In the genomic region with DNA sequence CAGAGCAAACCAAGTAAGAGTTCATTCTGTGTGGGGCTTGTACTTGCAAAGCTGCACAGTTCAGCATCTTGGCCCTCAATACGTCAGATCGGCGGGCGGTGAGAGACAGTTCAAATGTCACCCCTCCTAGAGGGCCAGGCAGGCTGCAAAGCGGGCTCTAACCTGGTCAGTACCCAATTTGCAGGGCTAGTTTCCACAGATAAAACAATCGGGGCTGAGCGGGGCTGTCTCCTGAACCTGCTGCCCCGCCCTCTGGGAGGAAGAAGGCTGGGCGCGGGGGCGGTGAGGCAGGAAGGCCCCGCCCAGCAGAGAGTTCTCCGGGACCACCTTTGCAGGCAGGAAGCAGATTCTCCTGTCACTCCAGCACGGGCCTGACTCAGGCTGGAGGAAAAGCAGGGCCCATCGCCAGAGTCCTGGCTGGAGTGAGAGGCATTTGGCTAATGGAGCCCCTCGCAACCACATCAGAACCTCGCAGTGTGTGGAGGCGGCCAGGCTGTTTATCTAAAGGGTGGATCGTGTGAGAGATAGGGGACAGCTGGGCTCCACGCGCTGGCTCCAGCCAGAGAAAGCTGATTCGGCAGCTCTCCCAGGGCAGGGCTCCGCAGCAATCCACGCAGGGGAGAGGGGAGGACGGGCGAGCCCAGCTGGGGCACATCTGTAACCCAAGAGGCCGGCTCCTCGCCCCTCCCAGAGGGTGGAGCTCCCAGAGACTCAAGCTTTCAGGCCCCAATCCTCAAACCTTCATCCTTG, we compare ENCODE assay signal across 1 cellular context.
TF ChIP-seq lines count a peak whose summit lies in the region.

No MANE protein-coding gene starts in this region.

TF ChIP-seq in K562, 482 proteins besides CTCF, POLR2A, EP300 and RAD21 (continued from another document and continues in another):
- TF ChIP-seq ZNF785 (CRISPR knock-in tag; IDR thresholded peaks at IDR 0.05) (no peak), MAFF (IDR thresholded peaks at IDR 0.05; ENCODE audit: low read length) (no peak), FOXA1 (IDR thresholded peaks at IDR 0.05; ENCODE audit: borderline replicate concordance) (no peak), ERF (CRISPR knock-in tag; IDR thresholded peaks at IDR 0.05) (no peak), NUFIP1 (IDR thresholded peaks at IDR 0.05; ENCODE audit: partially characterized antibody) (no peak), HDAC2 (IDR thresholded peaks at IDR 0.05) (peak; percentile 71; the same call in 1 of the 2 replicates), CEBPB (tag; IDR thresholded peaks at IDR 0.05) (no peak), ZNF436 (CRISPR knock-in tag; IDR thresholded peaks at IDR 0.05) (no peak), RAD51 (IDR thresholded peaks at IDR 0.05; ENCODE audit: borderline replicate concordance, low read depth) (no peak), VEZF1 (CRISPR knock-in tag; IDR thresholded peaks at IDR 0.05) (peak; percentile 70; the same call in 1 of the 2 replicates), KLF10 (CRISPR knock-in tag; IDR thresholded peaks at IDR 0.05) (no peak), ZNF740 (CRISPR knock-in tag; IDR thresholded peaks at IDR 0.05) (no peak), ZNF740 (tag; IDR thresholded peaks at IDR 0.05) (no peak), ZNF24 (IDR thresholded peaks at IDR 0.05) (no peak), MTA2 (IDR thresholded peaks at IDR 0.05; ENCODE audit: low read depth) (0 out of 2 replicates have a peak, but pooled peaks have one; percentile 32), ZEB2 (IDR thresholded peaks at IDR 0.05) (peak; percentile 39; the same call in 1 of the 2 replicates), CC2D1A (IDR thresholded peaks at IDR 0.05) (no peak), NCOA2 (IDR thresholded peaks at IDR 0.05; ENCODE audit: partially characterized antibody in 2 of 2) (no peak), UBTF (IDR thresholded peaks at IDR 0.05; ENCODE audit: borderline replicate concordance in 1 of 2, low read depth in 2 of 2, low read length in 2 of 2) (peak in 1 of 2 experiments; percentile 45; a peak in 1 of 4 replicates), ELF4 (CRISPR knock-in tag; IDR thresholded peaks at IDR 0.05) (no peak), TFAP4 (CRISPR knock-in tag; IDR thresholded peaks at IDR 0.05; ENCODE audit: borderline replicate concordance) (peak; percentile 98), TRIM25 (IDR thresholded peaks at IDR 0.05; ENCODE audit: borderline replicate concordance) (no peak), HDAC1 (IDR thresholded peaks at IDR 0.05) (peak in 1 of 2 experiments; percentile 71; a peak in 1 of 4 replicates), PBX2 (CRISPR knock-in tag; IDR thresholded peaks at IDR 0.05; ENCODE audit: low read depth) (0 out of 2 replicates have a peak, but pooled peaks have one; percentile 37), PBX2 (tag; conservative IDR thresholded peaks at IDR 0.05; ENCODE audit: low read depth) (no peak), SOX6 (IDR thresholded peaks at IDR 0.05) (peak; percentile 39; the same call in 1 of the 2 replicates), NFIX (CRISPR knock-in tag; IDR thresholded peaks at IDR 0.05; ENCODE audit: low read depth) (no peak), ZBTB7A (IDR thresholded peaks at IDR 0.05; ENCODE audit: borderline replicate concordance, control insufficient read depth, low read depth, low read length) (peak; percentile 50; the same call in 1 of the 2 replicates), PHF20 (IDR thresholded peaks at IDR 0.05; ENCODE audit: partially characterized antibody) (no peak), ZC3H4 (CRISPR knock-in tag; IDR thresholded peaks at IDR 0.05; ENCODE audit: borderline replicate concordance) (no peak), ARID3B (CRISPR knock-in tag; IDR thresholded peaks at IDR 0.05; ENCODE audit: borderline replicate concordance) (no peak)
- TF ChIP-seq, protein P1, sequence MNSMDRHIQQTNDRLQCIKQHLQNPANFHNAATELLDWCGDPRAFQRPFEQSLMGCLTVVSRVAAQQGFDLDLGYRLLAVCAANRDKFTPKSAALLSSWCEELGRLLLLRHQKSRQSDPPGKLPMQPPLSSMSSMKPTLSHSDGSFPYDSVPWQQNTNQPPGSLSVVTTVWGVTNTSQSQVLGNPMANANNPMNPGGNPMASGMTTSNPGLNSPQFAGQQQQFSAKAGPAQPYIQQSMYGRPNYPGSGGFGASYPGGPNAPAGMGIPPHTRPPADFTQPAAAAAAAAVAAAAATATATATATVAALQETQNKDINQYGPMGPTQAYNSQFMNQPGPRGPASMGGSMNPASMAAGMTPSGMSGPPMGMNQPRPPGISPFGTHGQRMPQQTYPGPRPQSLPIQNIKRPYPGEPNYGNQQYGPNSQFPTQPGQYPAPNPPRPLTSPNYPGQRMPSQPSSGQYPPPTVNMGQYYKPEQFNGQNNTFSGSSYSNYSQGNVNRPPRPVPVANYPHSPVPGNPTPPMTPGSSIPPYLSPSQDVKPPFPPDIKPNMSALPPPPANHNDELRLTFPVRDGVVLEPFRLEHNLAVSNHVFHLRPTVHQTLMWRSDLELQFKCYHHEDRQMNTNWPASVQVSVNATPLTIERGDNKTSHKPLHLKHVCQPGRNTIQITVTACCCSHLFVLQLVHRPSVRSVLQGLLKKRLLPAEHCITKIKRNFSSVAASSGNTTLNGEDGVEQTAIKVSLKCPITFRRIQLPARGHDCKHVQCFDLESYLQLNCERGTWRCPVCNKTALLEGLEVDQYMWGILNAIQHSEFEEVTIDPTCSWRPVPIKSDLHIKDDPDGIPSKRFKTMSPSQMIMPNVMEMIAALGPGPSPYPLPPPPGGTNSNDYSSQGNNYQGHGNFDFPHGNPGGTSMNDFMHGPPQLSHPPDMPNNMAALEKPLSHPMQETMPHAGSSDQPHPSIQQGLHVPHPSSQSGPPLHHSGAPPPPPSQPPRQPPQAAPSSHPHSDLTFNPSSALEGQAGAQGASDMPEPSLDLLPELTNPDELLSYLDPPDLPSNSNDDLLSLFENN (IDR thresholded peaks at IDR 0.05; ENCODE audit: low read depth in 2 of 2, low read length in 2 of 2) = peak in 1 of 2 experiments; percentile 57; a peak in 1 of 4 replicates
- TF ChIP-seq, protein P2, sequence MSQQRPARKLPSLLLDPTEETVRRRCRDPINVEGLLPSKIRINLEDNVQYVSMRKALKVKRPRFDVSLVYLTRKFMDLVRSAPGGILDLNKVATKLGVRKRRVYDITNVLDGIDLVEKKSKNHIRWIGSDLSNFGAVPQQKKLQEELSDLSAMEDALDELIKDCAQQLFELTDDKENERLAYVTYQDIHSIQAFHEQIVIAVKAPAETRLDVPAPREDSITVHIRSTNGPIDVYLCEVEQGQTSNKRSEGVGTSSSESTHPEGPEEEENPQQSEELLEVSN (IDR thresholded peaks at IDR 0.05; ENCODE audit: borderline replicate concordance in 1 of 2, extremely low read depth in 1 of 2, insufficient read depth in 1 of 2, insufficient read length in 1 of 2, low read depth in 1 of 2, low read length in 1 of 2, poor library complexity in 1 of 2, severe bottlenecking in 1 of 2) = peak; percentile 16 to 21
- TF ChIP-seq, protein P3, sequence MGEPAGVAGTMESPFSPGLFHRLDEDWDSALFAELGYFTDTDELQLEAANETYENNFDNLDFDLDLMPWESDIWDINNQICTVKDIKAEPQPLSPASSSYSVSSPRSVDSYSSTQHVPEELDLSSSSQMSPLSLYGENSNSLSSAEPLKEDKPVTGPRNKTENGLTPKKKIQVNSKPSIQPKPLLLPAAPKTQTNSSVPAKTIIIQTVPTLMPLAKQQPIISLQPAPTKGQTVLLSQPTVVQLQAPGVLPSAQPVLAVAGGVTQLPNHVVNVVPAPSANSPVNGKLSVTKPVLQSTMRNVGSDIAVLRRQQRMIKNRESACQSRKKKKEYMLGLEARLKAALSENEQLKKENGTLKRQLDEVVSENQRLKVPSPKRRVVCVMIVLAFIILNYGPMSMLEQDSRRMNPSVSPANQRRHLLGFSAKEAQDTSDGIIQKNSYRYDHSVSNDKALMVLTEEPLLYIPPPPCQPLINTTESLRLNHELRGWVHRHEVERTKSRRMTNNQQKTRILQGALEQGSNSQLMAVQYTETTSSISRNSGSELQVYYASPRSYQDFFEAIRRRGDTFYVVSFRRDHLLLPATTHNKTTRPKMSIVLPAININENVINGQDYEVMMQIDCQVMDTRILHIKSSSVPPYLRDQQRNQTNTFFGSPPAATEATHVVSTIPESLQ (CRISPR knock-in tag; IDR thresholded peaks at IDR 0.05) = no peak
- TF ChIP-seq, protein P4, sequence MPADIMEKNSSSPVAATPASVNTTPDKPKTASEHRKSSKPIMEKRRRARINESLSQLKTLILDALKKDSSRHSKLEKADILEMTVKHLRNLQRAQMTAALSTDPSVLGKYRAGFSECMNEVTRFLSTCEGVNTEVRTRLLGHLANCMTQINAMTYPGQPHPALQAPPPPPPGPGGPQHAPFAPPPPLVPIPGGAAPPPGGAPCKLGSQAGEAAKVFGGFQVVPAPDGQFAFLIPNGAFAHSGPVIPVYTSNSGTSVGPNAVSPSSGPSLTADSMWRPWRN (IDR thresholded peaks at IDR 0.05; ENCODE audit: low read depth) = peak; percentile 79; the same call in 1 of the 2 replicates
